Comparison of ENCODE assay signal across 13 cellular contexts in the genomic region with DNA sequence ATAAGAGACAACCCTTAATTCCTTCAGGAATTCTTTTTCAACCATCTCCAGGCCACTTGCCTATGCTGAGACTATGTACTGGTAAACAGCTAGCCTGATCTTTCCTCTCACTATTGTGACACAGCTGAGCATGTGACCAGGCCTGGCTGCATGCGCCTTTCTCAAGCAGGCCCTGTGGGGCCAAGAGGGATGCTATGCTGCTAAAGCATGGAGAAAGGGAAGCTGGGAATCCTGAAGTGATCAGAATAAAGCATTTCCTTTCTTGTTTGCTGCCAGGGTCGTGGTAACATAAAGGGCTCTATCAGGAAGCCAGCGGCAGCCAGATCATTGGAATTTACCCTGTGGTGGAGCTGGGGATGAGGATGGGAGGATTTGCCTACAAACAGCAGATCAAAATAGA. TPM values are rescaled to one million over a fixed set of nuclear protein-coding genes. Genes with fewer than 3 reads are reported as not detected.
A peak's percentile ranks its signal among the peaks of the same experiment; 100 is the strongest.
DNase-seq lines count a peak whose midpoint lies in the region; ATAC-seq, FAIRE-seq and TF ChIP-seq lines count a peak whose summit lies in the region.
"Had no signal": no experiment of that assay in that cellular context is flagged by ENCODE, and none has a peak within 500 bp of the region (broad histone marks: within the 10 kb centered on the region; RNA-seq: fewer than 3 reads in every experiment).

No MANE protein-coding gene starts in this region.

- DNase-seq in GM23248 (no peak), ecto neural progenitor cell (ENCODE audit: low spot score) (peak; percentile 53), kidney (no peak), sciatic nerve (ENCODE audit: low spot score) (peak; percentile 65), HEK293T (ENCODE audit: extremely low spot score) (no peak), Caco-2 (no peak), 8988T (no peak)
- DNase-seq: activated CD4-positive, alpha-beta memory T cell treated with anti-CD3 and anti-CD28 coated beads, Interleukin-2, amount 10 ng/mL, durations not matched to agents 7 days and 5 days; activated naive CD8-positive, alpha-beta T cell treated with anti-CD3 and anti-CD28 coated beads, Interleukin-2, amount 10 ng/mL, durations not matched to agents 7 days and 5 days; NCI-H526 treated with DMSO at 0.1 percent for 48 hours had no signal

- ATAC-seq in sciatic nerve (peak; percentile 97), GM18511 (IDR thresholded peaks at IDR 0.05; ENCODE audit: unreplicated experiment) (no peak)

- in situ Hi-C loops in GM23248 (cut with MboI) = no loop called here

- H3K27ac ChIP-seq in GM23248 (no peak overlapping the region), kidney (ENCODE audit: low read depth in 2 of 2, low read length in 2 of 2) (peak overlapping the region; percentile 23 to 36)
- H3K27ac ChIP-seq: BLaER1 had no signal

- POLR2A ChIA-PET in HEK293T (lab: Yijun Ruan, JAX) = no interaction called here
- POLR2A ChIA-PET in Caco-2 (lab: Charles Lee) = no interaction called here

- no TSS peak for BruUV-seq in Caco-2 (replicated peaks; lab: Mats Ljungman, UMichigan)

- 62 to 72% methylated on average over 3 of the region's 3 CpGs for WGBS in GM23248 (ENCODE audit: low coverage in 1 of 2, low lambda C conversion rate in 2 of 2, missing lambda C conversion rate in 2 of 2), 2 experiments

- H3K9me2 ChIP-seq in GM23248 (ENCODE audit: insufficient read depth) = no peaks in the 10 kb centered on the region

- no peaks in the 10 kb centered on the region for H4K20me1 ChIP-seq in GM23248 (ENCODE audit: insufficient read depth)
- H4K20me1 ChIP-seq: BLaER1 had no signal

- H3K79me2 ChIP-seq in GM23248 (ENCODE audit: insufficient read depth) = no peaks in the 10 kb centered on the region

- H3K27ac Mint-ChIP-seq in Caco-2 (ENCODE audit: unreplicated experiment) = no peak overlapping the region
- H3K27ac Mint-ChIP-seq: activated CD4-positive, alpha-beta memory T cell treated with anti-CD3 and anti-CD28 coated beads, Interleukin-2, amount 10 ng/mL, durations not matched to agents 7 days and 5 days; activated naive CD8-positive, alpha-beta T cell treated with anti-CD3 and anti-CD28 coated beads, Interleukin-2, amount 10 ng/mL, durations not matched to agents 7 days and 5 days had no signal

- H3K36me3 ChIP-seq in GM23248 (ENCODE audit: low read depth) (no peaks in the 10 kb centered on the region), kidney (ENCODE audit: control insufficient read depth in 1 of 2, insufficient read depth in 2 of 2, low read length in 2 of 2) (no peaks in the 10 kb centered on the region), Caco-2 (ENCODE audit: control insufficient read depth, insufficient read depth, low read length) (no peaks in the 10 kb centered on the region)
- H3K36me3 ChIP-seq: BLaER1 had no signal

- no peaks in the 10 kb centered on the region for H3K9me3 Mint-ChIP-seq in Caco-2 (ENCODE audit: unreplicated experiment)
- H3K9me3 Mint-ChIP-seq: activated CD4-positive, alpha-beta memory T cell treated with anti-CD3 and anti-CD28 coated beads, Interleukin-2, amount 10 ng/mL, durations not matched to agents 7 days and 5 days had no signal

- H3K4me3 ChIP-seq in GM23248 (no peak overlapping the region), kidney (ENCODE audit: low read length in 2 of 2) (no peak overlapping the region), Caco-2 (ENCODE audit: low read depth, low read length) (no peak overlapping the region)
- H3K4me3 ChIP-seq: BLaER1 had no signal

- TF ChIP-seq CTCF in kidney (IDR thresholded peaks at IDR 0.05; ENCODE audit: borderline replicate concordance, extremely low read depth, insufficient read depth) (no peak), Caco-2 (IDR thresholded peaks at IDR 0.05; ENCODE audit: insufficient read depth in 1 of 2, low read depth in 1 of 2, low read length in 1 of 2, severe bottlenecking in 1 of 2, unreplicated experiment in 1 of 2) (no peak)

- H2AFZ ChIP-seq in GM23248 = 0 out of 2 replicates have a peak overlapping the region, but pooled peaks have one; percentile 17

- peaks cover 11% of the 10 kb centered on the region for H3F3A ChIP-seq in GM23248 (ENCODE audit: insufficient read depth)

- CTCF ChIA-PET in HEK293T (lab: Yijun Ruan, JAX) = no interaction called here
- CTCF ChIA-PET in Caco-2 (lab: Charles Lee) = no interaction called here

- H3K4me2 ChIP-seq in GM23248 (ENCODE audit: unreplicated experiment) = no peak overlapping the region
- H3K4me2 ChIP-seq: BLaER1 had no signal

- FAIRE-seq in kidney (lab: Jason Lieb, UNC) = no peak
- FAIRE-seq: islet of Langerhans had no signal

- H3K27me3 ChIP-seq in GM23248 (replicated peaks; ENCODE audit: insufficient read depth) = no peaks in the 10 kb centered on the region
- no peaks in the 10 kb centered on the region for H3K27me3 ChIP-seq in Caco-2 (replicated peaks; ENCODE audit: control insufficient read depth, insufficient read depth, low read length)
- H3K27me3 ChIP-seq: BLaER1 had no signal

- H3K4me1 ChIP-seq in GM23248 (ENCODE audit: insufficient read depth) (peaks cover 15% of the 10 kb centered on the region), kidney (ENCODE audit: control insufficient read depth in 1 of 2, insufficient read depth in 1 of 2, low read depth in 1 of 2, low read length in 2 of 2) (peaks cover 2 to 4% of the 10 kb centered on the region in 2 donors), Caco-2 (peaks cover 5% of the 10 kb centered on the region)

- no peaks in the 10 kb centered on the region for H3K27me3 Mint-ChIP-seq in Caco-2 (ENCODE audit: insufficient read depth, unreplicated experiment)
- H3K27me3 Mint-ChIP-seq: activated CD4-positive, alpha-beta memory T cell treated with anti-CD3 and anti-CD28 coated beads, Interleukin-2, amount 10 ng/mL, durations not matched to agents 7 days and 5 days; activated naive CD8-positive, alpha-beta T cell treated with anti-CD3 and anti-CD28 coated beads, Interleukin-2, amount 10 ng/mL, durations not matched to agents 7 days and 5 days had no signal

- no peak overlapping the region for H3K4me3 Mint-ChIP-seq in Caco-2 (ENCODE audit: unreplicated experiment)
- H3K4me3 Mint-ChIP-seq: activated CD4-positive, alpha-beta memory T cell treated with anti-CD3 and anti-CD28 coated beads, Interleukin-2, amount 10 ng/mL, durations not matched to agents 7 days and 5 days; activated naive CD8-positive, alpha-beta T cell treated with anti-CD3 and anti-CD28 coated beads, Interleukin-2, amount 10 ng/mL, durations not matched to agents 7 days and 5 days had no signal

- H3K9me3 ChIP-seq in GM23248 (ENCODE audit: low read depth) (no peaks in the 10 kb centered on the region), kidney (ENCODE audit: control insufficient read depth in 1 of 2, low read length in 2 of 2) (no peaks in the 10 kb centered on the region), Caco-2 (no peaks in the 10 kb centered on the region)
- H3K9me3 ChIP-seq: BLaER1 had no signal

- intact Hi-C loops in kidney (cut with DNase I) (no loop called here), sciatic nerve (cut with DNase I) (no loop called here), Caco-2 (cut with micrococcal nuclease; ENCODE audit: unreplicated experiment) (no loop called here)

- H3K9ac ChIP-seq in GM23248 (no peak overlapping the region), kidney (ENCODE audit: low read length in 2 of 2) (no peak overlapping the region)
- H3K9ac ChIP-seq: BLaER1 had no signal

- no peaks in the 10 kb centered on the region for H3K36me3 Mint-ChIP-seq in Caco-2 (ENCODE audit: insufficient read depth, unreplicated experiment)
- H3K36me3 Mint-ChIP-seq: activated naive CD8-positive, alpha-beta T cell treated with anti-CD3 and anti-CD28 coated beads, Interleukin-2, amount 10 ng/mL, durations not matched to agents 7 days and 5 days had no signal

- H3K4me1 Mint-ChIP-seq in Caco-2 (ENCODE audit: low read depth, unreplicated experiment) = peaks cover 32% of the 10 kb centered on the region

TF ChIP-seq in HEK293T, 16 proteins besides CTCF, POLR2A, EP300 and RAD21:
- TF ChIP-seq LEF1 (IDR thresholded peaks at IDR 0.05; ENCODE audit: borderline replicate concordance) (no peak), ELF4 (IDR thresholded peaks at IDR 0.05) (no peak), HDGF (IDR thresholded peaks at IDR 0.05; ENCODE audit: borderline replicate concordance) (no peak), SP1 (IDR thresholded peaks at IDR 0.05) (no peak), SUZ12 (IDR thresholded peaks at IDR 0.05) (no peak), FOXK2 (IDR thresholded peaks at IDR 0.05) (no peak), NFRKB (IDR thresholded peaks at IDR 0.05) (no peak), CTBP1 (IDR thresholded peaks at IDR 0.05; ENCODE audit: borderline replicate concordance) (no peak), L3MBTL2 (conservative IDR thresholded peaks at IDR 0.05) (no peak)

RNA-seq across cellular contexts. Expression of a gene that starts 29.8 kb away (rescaled TPM):
- 31.7 and 32.3 TPM in 2 replicates for total RNA-seq in GM23248 (2014; rRNA removed; shearing (Covaris generic))
- polyA plus RNA-seq in GM23248 (2016; fragmentation: Nextera tagmentation; extraction: Ambion mirVana) (29.7 and 31.2 TPM in 2 replicates), kidney (ENCODE audit: insufficient read depth, low read depth, low replicate concordance) (5.6 TPM)
- total RNA-seq in kidney (19.4 TPM), sciatic nerve (8.2 TPM), Caco-2 (2022) (52.2 and 55.8 TPM in 2 replicates)

Comparison
In these comparisons a context has a peak if more than half of its experiments do, and no peak if none do; other contexts are left out.
1. DNase-seq: peak in ecto neural progenitor cell (single experiment) and sciatic nerve (single experiment); none in GM23248 (single experiment), kidney (single experiment), HEK293T (single experiment), Caco-2 (0 of 2) and 8988T (single experiment).